ENCODE assay signal across 17 cellular contexts in the genomic region with DNA sequence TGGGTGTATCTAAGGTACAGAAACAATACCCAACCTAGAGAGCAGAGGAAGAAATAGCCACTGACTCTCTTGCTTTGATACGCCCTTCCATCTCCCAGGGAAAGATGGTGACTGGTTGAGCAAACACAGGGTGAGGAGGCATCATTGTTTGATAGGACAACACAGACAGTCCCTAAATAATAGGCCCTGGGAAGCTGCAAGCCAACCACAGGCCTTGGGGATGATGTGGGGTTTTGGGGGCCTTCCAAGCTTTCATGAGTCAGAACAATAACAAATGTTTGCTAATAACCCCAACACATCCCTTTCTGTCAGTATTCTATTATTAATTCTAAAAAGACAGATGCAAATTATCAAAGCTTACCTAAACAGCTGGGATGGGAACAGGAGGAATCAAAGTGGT. TPM values are rescaled to one million over a fixed set of nuclear protein-coding genes. Genes with fewer than 3 reads are reported as not detected.
DNase-seq lines count a peak whose midpoint lies in the region; TF ChIP-seq lines count a peak whose summit lies in the region.
"Had no signal": no experiment of that assay in that cellular context is flagged by ENCODE, and none has a peak within 500 bp of the region (broad histone marks: within the 10 kb centered on the region; RNA-seq: fewer than 3 reads in every experiment).

No MANE protein-coding gene starts in this region.

- peaks cover 6% of the 10 kb centered on the region for H3K4me1 Mint-ChIP-seq in neural progenitor cell
- H3K4me1 Mint-ChIP-seq: immature natural killer cell; stimulated activated memory B cell treated with anti-CD40 and anti-IgM and Interleukin-4, amounts not matched to agents 10 μg/mL and 1 μg/mL and 100 μg/mL, for 72 hours had no signal

- H3F3A ChIP-seq in neural progenitor cell (ENCODE audit: low read depth), result no peaks in the 10 kb centered on the region

- TF ChIP-seq CTCF in BJ (IDR thresholded peaks at IDR 0.05; ENCODE audit: insufficient read depth, low read depth, low read length) (no peak), neural progenitor cell (IDR thresholded peaks at IDR 0.05) (no peak), GM20000 (IDR thresholded peaks at IDR 0.05; ENCODE audit: extremely low read depth, missing control alignments) (no peak)

- H3K27ac Mint-ChIP-seq in neural progenitor cell, result no peak overlapping the region
- H3K27ac Mint-ChIP-seq: activated CD8-positive, alpha-beta T cell treated with anti-CD3 and anti-CD28 coated beads, Interleukin-2, amount 10 ng/mL, durations not matched to agents 7 days and 5 days; immature natural killer cell; stimulated activated memory B cell treated with anti-CD40 and anti-IgM and Interleukin-4, amounts not matched to agents 10 μg/mL and 1 μg/mL and 100 μg/mL, for 72 hours had no signal

- no peak overlapping the region for H3K27ac ChIP-seq in neural progenitor cell
- H3K27ac ChIP-seq: BLaER1 treated with 17β-estradiol and CSF1 and Interleukin-3, amounts not matched to agents 10 nM and 100 nM; esophagus muscularis mucosa had no signal

- POLR2A ChIA-PET in BJ (lab: Charles Lee), result no interaction called here

- no peaks in the 10 kb centered on the region for H3K27me3 ChIP-seq in BJ (ENCODE audit: control insufficient read depth, insufficient read depth, low read length)
- no peaks in the 10 kb centered on the region for H3K27me3 ChIP-seq in neural progenitor cell
- H3K27me3 ChIP-seq in HAP-1 (ENCODE audit: low read depth), result no peaks in the 10 kb centered on the region
- H3K27me3 ChIP-seq: BLaER1 treated with 17β-estradiol and CSF1 and Interleukin-3, amounts not matched to agents 10 nM and 100 nM; esophagus muscularis mucosa had no signal

- CTCF ChIA-PET in BJ (lab: Yijun Ruan, JAX), result interaction anchor here (1.8 to 2.0 kb wide), 2 partner anchors 24 kb away, joined by 7 read pairs; no protein-coding TSS in a partner anchor

- H3K9me3 Mint-ChIP-seq in neural progenitor cell, result no peaks in the 10 kb centered on the region
- H3K9me3 Mint-ChIP-seq: H9; immature natural killer cell; stimulated activated memory B cell treated with anti-CD40 and anti-IgM and Interleukin-4, amounts not matched to agents 10 μg/mL and 1 μg/mL and 100 μg/mL, for 72 hours had no signal

- H3K9ac ChIP-seq in neural progenitor cell, result no peak overlapping the region
- H3K9ac ChIP-seq: BLaER1 treated with 17β-estradiol and CSF1 and Interleukin-3, amounts not matched to agents 10 nM and 100 nM had no signal

- H3K79me2 ChIP-seq in neural progenitor cell (ENCODE audit: low read depth), result no peaks in the 10 kb centered on the region

- H3K4me1 ChIP-seq in neural progenitor cell (peaks cover 17% of the 10 kb centered on the region), HAP-1 (peaks cover 79% of the 10 kb centered on the region)
- H3K4me1 ChIP-seq: esophagus muscularis mucosa had no signal

- no peaks in the 10 kb centered on the region for H3K27me3 Mint-ChIP-seq in neural progenitor cell (ENCODE audit: insufficient read depth, low read depth)
- H3K27me3 Mint-ChIP-seq: stimulated activated memory B cell treated with anti-CD40 and anti-IgM and Interleukin-4, amounts not matched to agents 10 μg/mL and 1 μg/mL and 100 μg/mL, for 72 hours had no signal

- H3K4me3 ChIP-seq in BJ (ENCODE audit: low read depth, low read length), result no peak overlapping the region
- no peak overlapping the region for H3K4me3 ChIP-seq in neural progenitor cell
- no peak overlapping the region for H3K4me3 ChIP-seq in HAP-1
- H3K4me3 ChIP-seq: BLaER1 treated with 17β-estradiol and CSF1 and Interleukin-3, amounts not matched to agents 10 nM and 100 nM; esophagus muscularis mucosa; mucosa of descending colon had no signal

- H4K20me1 ChIP-seq in neural progenitor cell (ENCODE audit: low read depth), result no peaks in the 10 kb centered on the region
- H4K20me1 ChIP-seq: BLaER1 treated with 17β-estradiol and CSF1 and Interleukin-3, amounts not matched to agents 10 nM and 100 nM had no signal

- peak overlapping the region; percentile 50 for H2AFZ ChIP-seq in neural progenitor cell (replicated peaks)

- H3K36me3 Mint-ChIP-seq in neural progenitor cell, result peaks cover 6% of the 10 kb centered on the region
- H3K36me3 Mint-ChIP-seq: immature natural killer cell; stimulated activated memory B cell treated with anti-CD40 and anti-IgM and Interleukin-4, amounts not matched to agents 10 μg/mL and 1 μg/mL and 100 μg/mL, for 72 hours had no signal

- DNase-seq in BJ (ENCODE audit: low read depth) (peak; percentile 23), NCI-H69 (lab: John Stamatoyannopoulos, UW) (peak; percentile 42), dermis blood vessel endothelial cell (peak; percentile 3), neural progenitor cell (ENCODE audit: low spot score) (no peak), HAP-1 (ENCODE audit: low spot score in 2 of 2) (no peak), NCI-H524 treated with DMSO at 0.1 percent for 48 hours (lab: John Stamatoyannopoulos, UW) (no peak), GM20000 (ENCODE audit: low spot score) (no peak)
- no peak for DNase-seq in activated CD8-positive, alpha-beta memory T cell treated with anti-CD3 and anti-CD28 coated beads for 24 hours
- DNase-seq: activated CD8-positive, alpha-beta T cell treated with anti-CD3 and anti-CD28 coated beads, Interleukin-2, amount 10 ng/mL, durations not matched to agents 7 days and 5 days; H9; immature natural killer cell; mucosa of descending colon; MV-4-11; stimulated activated CD4-positive, alpha-beta T cell treated with anti-CD3 and anti-CD28 coated beads, Interleukin-4, amount 100 ng/mL, for 24 hours had no signal

- no peak overlapping the region for H3K4me3 Mint-ChIP-seq in neural progenitor cell
- H3K4me3 Mint-ChIP-seq: activated CD8-positive, alpha-beta T cell treated with anti-CD3 and anti-CD28 coated beads, Interleukin-2, amount 10 ng/mL, durations not matched to agents 7 days and 5 days; H9; immature natural killer cell; stimulated activated memory B cell treated with anti-CD40 and anti-IgM and Interleukin-4, amounts not matched to agents 10 μg/mL and 1 μg/mL and 100 μg/mL, for 72 hours had no signal

- no peak overlapping the region for H3K4me2 ChIP-seq in neural progenitor cell
- H3K4me2 ChIP-seq: BLaER1 treated with 17β-estradiol and CSF1 and Interleukin-3, amounts not matched to agents 10 nM and 100 nM had no signal

- H3K36me3 ChIP-seq in BJ (ENCODE audit: control insufficient read depth, insufficient read depth, low read length) (no peaks in the 10 kb centered on the region), neural progenitor cell (peaks cover 3% of the 10 kb centered on the region), HAP-1 (replicated peaks) (peaks cover 21% of the 10 kb centered on the region)
- H3K36me3 ChIP-seq: BLaER1 treated with 17β-estradiol and CSF1 and Interleukin-3, amounts not matched to agents 10 nM and 100 nM had no signal

- in situ Hi-C loops in HAP-1 (cut with MboI; ENCODE audit: low sequenced_read_pairs), result no loop called here

- H3K9me3 ChIP-seq in neural progenitor cell (ENCODE audit: low read depth) (no peaks in the 10 kb centered on the region), HAP-1 (no peaks in the 10 kb centered on the region)
- H3K9me3 ChIP-seq: BLaER1 treated with 17β-estradiol and CSF1 and Interleukin-3, amounts not matched to agents 10 nM and 100 nM; esophagus muscularis mucosa; mucosa of descending colon had no signal

RNA-seq across cellular contexts. Expression of a gene that starts 9.8 kb away (rescaled TPM):
- 4.1 and 4.9 TPM in 2 replicates for polyA plus RNA-seq in BJ (2011; rRNA removed)
- 4.7 and 5.8 TPM in 2 replicates for polyA minus RNA-seq in BJ (2011; rRNA and poly(A)+ RNA removed)
- total RNA-seq in dermis blood vessel endothelial cell (3.7 and 9.4 TPM in 2 replicates), neural progenitor cell (ENCODE audit: low replicate concordance) (24.3 and 31.1 TPM in 2 replicates)

Comparison
In these comparisons a context has a peak if more than half of its experiments do, and no peak if none do; other contexts are left out.
1. DNase-seq: peak in BJ (single experiment), NCI-H69 (single experiment) and dermis blood vessel endothelial cell (single experiment); none in neural progenitor cell (single experiment), activated CD8-positive, alpha-beta memory T cell treated with anti-CD3 and anti-CD28 coated beads for 24 hours (single experiment), HAP-1 (0 of 2), NCI-H524 treated with DMSO at 0.1 percent for 48 hours (single experiment) and GM20000 (single experiment).